ENCODE assay signal across 1 cellular context in the genomic region with DNA sequence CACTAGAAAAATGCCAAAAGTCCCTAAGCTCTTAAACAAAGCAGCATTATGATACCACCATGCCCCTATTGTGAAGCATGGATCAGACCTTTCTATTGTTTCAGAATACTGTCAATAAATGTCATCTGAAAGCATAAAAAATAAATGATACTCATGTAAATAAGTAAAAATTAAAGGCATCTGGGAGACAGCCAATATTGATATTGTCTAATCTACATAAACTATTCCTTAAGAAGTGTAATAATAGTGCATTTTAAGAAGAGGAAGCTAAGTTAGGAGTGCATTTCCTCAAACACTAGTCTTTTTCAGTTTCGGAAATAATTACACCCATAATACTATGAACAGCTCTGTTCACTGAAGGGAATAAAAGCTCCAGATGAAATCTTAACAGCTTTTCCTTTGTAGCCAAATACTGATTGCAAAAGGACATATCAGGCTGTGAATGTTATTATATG.
TF ChIP-seq lines count a peak whose summit lies in the region.

No MANE protein-coding gene starts in this region.

TF ChIP-seq in GM23338, 12 proteins besides CTCF, POLR2A, EP300 and RAD21 (continued from another document):
- TF ChIP-seq, protein P1, sequence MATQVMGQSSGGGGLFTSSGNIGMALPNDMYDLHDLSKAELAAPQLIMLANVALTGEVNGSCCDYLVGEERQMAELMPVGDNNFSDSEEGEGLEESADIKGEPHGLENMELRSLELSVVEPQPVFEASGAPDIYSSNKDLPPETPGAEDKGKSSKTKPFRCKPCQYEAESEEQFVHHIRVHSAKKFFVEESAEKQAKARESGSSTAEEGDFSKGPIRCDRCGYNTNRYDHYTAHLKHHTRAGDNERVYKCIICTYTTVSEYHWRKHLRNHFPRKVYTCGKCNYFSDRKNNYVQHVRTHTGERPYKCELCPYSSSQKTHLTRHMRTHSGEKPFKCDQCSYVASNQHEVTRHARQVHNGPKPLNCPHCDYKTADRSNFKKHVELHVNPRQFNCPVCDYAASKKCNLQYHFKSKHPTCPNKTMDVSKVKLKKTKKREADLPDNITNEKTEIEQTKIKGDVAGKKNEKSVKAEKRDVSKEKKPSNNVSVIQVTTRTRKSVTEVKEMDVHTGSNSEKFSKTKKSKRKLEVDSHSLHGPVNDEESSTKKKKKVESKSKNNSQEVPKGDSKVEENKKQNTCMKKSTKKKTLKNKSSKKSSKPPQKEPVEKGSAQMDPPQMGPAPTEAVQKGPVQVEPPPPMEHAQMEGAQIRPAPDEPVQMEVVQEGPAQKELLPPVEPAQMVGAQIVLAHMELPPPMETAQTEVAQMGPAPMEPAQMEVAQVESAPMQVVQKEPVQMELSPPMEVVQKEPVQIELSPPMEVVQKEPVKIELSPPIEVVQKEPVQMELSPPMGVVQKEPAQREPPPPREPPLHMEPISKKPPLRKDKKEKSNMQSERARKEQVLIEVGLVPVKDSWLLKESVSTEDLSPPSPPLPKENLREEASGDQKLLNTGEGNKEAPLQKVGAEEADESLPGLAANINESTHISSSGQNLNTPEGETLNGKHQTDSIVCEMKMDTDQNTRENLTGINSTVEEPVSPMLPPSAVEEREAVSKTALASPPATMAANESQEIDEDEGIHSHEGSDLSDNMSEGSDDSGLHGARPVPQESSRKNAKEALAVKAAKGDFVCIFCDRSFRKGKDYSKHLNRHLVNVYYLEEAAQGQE (IDR thresholded peaks at IDR 0.05; ENCODE audit: unreplicated experiment), result no peak
- TF ChIP-seq EZH2 (IDR thresholded peaks at IDR 0.05; ENCODE audit: low read depth, unreplicated experiment) (no peak), ZNF331 (CRISPR knock-in tag; IDR thresholded peaks at IDR 0.05; ENCODE audit: low read depth) (no peak), STAT1 (IDR thresholded peaks at IDR 0.05; ENCODE audit: unreplicated experiment) (no peak), NANOG (IDR thresholded peaks at IDR 0.05; ENCODE audit: borderline replicate concordance) (no peak)
- TF ChIP-seq, protein P2, sequence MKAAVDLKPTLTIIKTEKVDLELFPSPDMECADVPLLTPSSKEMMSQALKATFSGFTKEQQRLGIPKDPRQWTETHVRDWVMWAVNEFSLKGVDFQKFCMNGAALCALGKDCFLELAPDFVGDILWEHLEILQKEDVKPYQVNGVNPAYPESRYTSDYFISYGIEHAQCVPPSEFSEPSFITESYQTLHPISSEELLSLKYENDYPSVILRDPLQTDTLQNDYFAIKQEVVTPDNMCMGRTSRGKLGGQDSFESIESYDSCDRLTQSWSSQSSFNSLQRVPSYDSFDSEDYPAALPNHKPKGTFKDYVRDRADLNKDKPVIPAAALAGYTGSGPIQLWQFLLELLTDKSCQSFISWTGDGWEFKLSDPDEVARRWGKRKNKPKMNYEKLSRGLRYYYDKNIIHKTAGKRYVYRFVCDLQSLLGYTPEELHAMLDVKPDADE (IDR thresholded peaks at IDR 0.05), result no peak
